In genomic region chr5:73300520-73301207, GRCh38 we compare ENCODE assay signal across 22 cellular contexts.
DNase-seq lines count a peak whose midpoint lies in the region; ATAC-seq and TF ChIP-seq lines count a peak whose summit lies in the region.
"Had no signal": no experiment of that assay in that cellular context is flagged by ENCODE, and none has a peak within 500 bp of the region (broad histone marks: within the 10 kb centered on the region; RNA-seq: fewer than 3 reads in every experiment).

No MANE protein-coding gene starts in this region.

- no peaks in the 10 kb centered on the region for H3K9me3 ChIP-seq in iPS-18a (ENCODE audit: control insufficient read depth, low read depth, low read length)
- no peaks in the 10 kb centered on the region for H3K9me3 ChIP-seq in tibial nerve
- H3K9me3 ChIP-seq: body of pancreas, heart left ventricle, lower lobe of right lung, MG63 had no signal

- no peak for DNase-seq in activated T-cell treated with anti-CD3 and anti-CD28 coated beads, Interleukin-2, amount 50 U/mL, for 24 hours
- DNase-seq in activated T-cell treated with anti-CD3 and anti-CD28 coated beads, Interleukin-2, amount 50 U/mL, for 48 hours, result no peak
- DNase-seq in WTC11 (ENCODE audit: low spot score) (peak; percentile 45), tibial nerve (ENCODE audit: low spot score in 2 of 2) (no peak), NCI-H774 (lab: John Stamatoyannopoulos, UW) (no peak), DMS153 (lab: John Stamatoyannopoulos, UW) (no peak), NOMO-1 treated with DMSO at 0.1 percent for 48 hours (lab: John Stamatoyannopoulos, UW; ENCODE audit: unreplicated experiment) (no peak)
- DNase-seq: activated CD8-positive, alpha-beta memory T cell treated with anti-CD3 and anti-CD28 coated beads for 24 hours; body of pancreas; effector memory CD8-positive, alpha-beta T cell; GOT3; heart left ventricle; lower lobe of right lung; MG63; NCI-H1436 treated with DMSO at 0.1 percent for 48 hours; NCI-H69; Right ventricle myocardium superior; T-cell had no signal

- POLR2A ChIA-PET in WTC11 (lab: Charles Lee), result interaction anchor here (0.6 kb wide), 1 partner anchor 217 kb away, joined by 3 read pairs; no protein-coding TSS in a partner anchor

- TF ChIP-seq EP300 in tibial nerve (IDR thresholded peaks at IDR 0.05), result no peak

- ATAC-seq in WTC11, result no peak
- ATAC-seq: activated T-helper 17 cell treated with anti-CD3 and anti-CD28 coated beads, Interleukin-2, amount 50 U/mL, for 72 hours; body of pancreas; effector memory CD8-positive, alpha-beta T cell; heart left ventricle; lower lobe of right lung; T-cell had no signal

- H3K27me3 Mint-ChIP-seq in activated T-cell treated with anti-CD3 and anti-CD28 coated beads, Interleukin-2, amount 50 U/mL, for 24 hours, result peaks cover 94% of the 10 kb centered on the region
- peaks cover 100% of the 10 kb centered on the region for H3K27me3 Mint-ChIP-seq in WTC11 (ENCODE audit: low read depth)

- 23 to 26% methylated on average over 34 of the region's 34 CpGs for WGBS in tibial nerve, 2 donors

- H3K4me1 ChIP-seq in iPS-18a (ENCODE audit: control insufficient read depth, low read depth, low read length), result peaks cover 8% of the 10 kb centered on the region
- H3K4me1 ChIP-seq in tibial nerve, result peaks cover 0 to 71% (median 9%) of the 10 kb centered on the region in 4 donors

- no peaks in the 10 kb centered on the region for H3K36me3 ChIP-seq in iPS-18a (ENCODE audit: control insufficient read depth, low read depth, low read length)
- no peaks in the 10 kb centered on the region for H3K36me3 ChIP-seq in tibial nerve
- H3K36me3 ChIP-seq: heart left ventricle, lower lobe of right lung, MG63 had no signal

- H3K9ac ChIP-seq in iPS-18a (ENCODE audit: low read length), result no peak overlapping the region

- no peak overlapping the region for H3K4me3 Mint-ChIP-seq in activated T-cell treated with anti-CD3 and anti-CD28 coated beads, Interleukin-2, amount 50 U/mL, for 24 hours
- peak overlapping the region; percentile 65 for H3K4me3 Mint-ChIP-seq in WTC11
- H3K4me3 Mint-ChIP-seq: activated T-helper 17 cell treated with anti-CD3 and anti-CD28 coated beads, Interleukin-2, amount 50 U/mL, for 72 hours had no signal

- no peak for TF ChIP-seq CTCF in WTC11 (IDR thresholded peaks at IDR 0.05)
- no peak for TF ChIP-seq CTCF in tibial nerve (IDR thresholded peaks at IDR 0.05)

- TF ChIP-seq POLR2A in tibial nerve (IDR thresholded peaks at IDR 0.05), result no peak

- no peaks in the 10 kb centered on the region for H3K36me3 Mint-ChIP-seq in activated T-cell treated with anti-CD3 and anti-CD28 coated beads, Interleukin-2, amount 50 U/mL, for 24 hours (ENCODE audit: low read depth)
- H3K36me3 Mint-ChIP-seq in WTC11, result no peaks in the 10 kb centered on the region
- H3K36me3 Mint-ChIP-seq: T-cell had no signal

- peak overlapping the region; percentile 7 for H3K4me3 ChIP-seq in iPS-18a (ENCODE audit: low read length)
- H3K4me3 ChIP-seq in tibial nerve, result no peak overlapping the region
- H3K4me3 ChIP-seq: body of pancreas, heart left ventricle, lower lobe of right lung, MG63 had no signal

- no peaks in the 10 kb centered on the region for H3K9me3 Mint-ChIP-seq in activated T-cell treated with anti-CD3 and anti-CD28 coated beads, Interleukin-2, amount 50 U/mL, for 24 hours
- no peaks in the 10 kb centered on the region for H3K9me3 Mint-ChIP-seq in WTC11
- H3K9me3 Mint-ChIP-seq: activated T-helper 17 cell treated with anti-CD3 and anti-CD28 coated beads, Interleukin-2, amount 50 U/mL, for 72 hours; T-cell had no signal

- H3K27me3 ChIP-seq in iPS-18a (ENCODE audit: control insufficient read depth, insufficient read depth, low read length), result peaks cover 100% of the 10 kb centered on the region
- H3K27me3 ChIP-seq in tibial nerve, result peaks cover 4 to 92% of the 10 kb centered on the region in 2 donors
- H3K27me3 ChIP-seq: MG63 had no signal

- H3K27ac ChIP-seq in iPS-18a (ENCODE audit: low read length) (no peak overlapping the region), tibial nerve (peak overlapping the region in 3 of 4 donors; percentile 69 to 88 (median 82))
- H3K27ac ChIP-seq: body of pancreas, heart left ventricle, lower lobe of right lung, VCaP had no signal

- H3K27ac Mint-ChIP-seq in activated T-cell treated with anti-CD3 and anti-CD28 coated beads, Interleukin-2, amount 50 U/mL, for 24 hours, result peak overlapping the region; percentile 0
- H3K27ac Mint-ChIP-seq in WTC11, result no peak overlapping the region
- H3K27ac Mint-ChIP-seq: activated naive CD8-positive, alpha-beta T cell; activated T-helper 17 cell treated with anti-CD3 and anti-CD28 coated beads, Interleukin-2, amount 50 U/mL, for 72 hours had no signal

- H3K4me1 Mint-ChIP-seq in activated T-cell treated with anti-CD3 and anti-CD28 coated beads, Interleukin-2, amount 50 U/mL, for 24 hours (ENCODE audit: low read depth), result peaks cover 29% of the 10 kb centered on the region
- H3K4me1 Mint-ChIP-seq in WTC11, result peaks cover 54% of the 10 kb centered on the region

- CTCF ChIA-PET in WTC11 (lab: Charles Lee), result interaction anchor here (1.4 to 5.1 kb wide), 3 partner anchors 54 to 150 kb away, joined by 5 to 92 read pairs (median 11); no protein-coding TSS in a partner anchor

TF ChIP-seq in WTC11, 78 proteins besides CTCF, POLR2A, EP300 and RAD21:
- TF ChIP-seq NR3C1 (CRISPR knock-in tag; conservative IDR thresholded peaks at IDR 0.05; ENCODE audit: low read depth), result no peak
- TF ChIP-seq CBFB (CRISPR knock-in tag; IDR thresholded peaks at IDR 0.05; ENCODE audit: low read depth), result no peak
